22 cellular contexts compared by ENCODE assay signal in genomic region chr18:13495980-13496379, GRCh38.
"Had no signal": no experiment of that assay in that cellular context is flagged by ENCODE, and none has a peak within 500 bp of the region (broad histone marks: within the 10 kb centered on the region; RNA-seq: fewer than 3 reads in every experiment).

No MANE protein-coding gene starts in this region.

- DNase-seq: activated B cell treated with CpG ODN at 0.5 μM for 24 hours; activated CD4-positive, alpha-beta memory T cell treated with anti-CD3 and anti-CD28 coated beads for 36 hours; activated CD4-positive, alpha-beta T cell treated with anti-CD3 and anti-CD28 coated beads for 48 hours; amygdala; effector memory CD4-positive, alpha-beta T cell; esophagus squamous epithelium; gastrocnemius medialis; hypothalamus; left ventricle myocardium inferior; occipital lobe; right lobe of liver; SJCRH30; stimulated activated CD4-positive, alpha-beta T cell treated with anti-CD3 and anti-CD28 coated beads, Interleukin-2, amount 100 ng/mL, for 24 hours; stomach; T-helper 1 cell; T-helper 9 cell had no signal

- H3K27me3 Mint-ChIP-seq: activated B cell treated with CpG ODN at 0.5 μM for 24 hours; activated CD4-positive, alpha-beta memory T cell treated with anti-CD3 and anti-CD28 coated beads for 36 hours; dendritic cell treated with granulocyte-macrophage colony-stimulating factor and Interleukin-4, amounts not matched to agents 40 ng/mL and 50 ng/mL, for 4 days; natural killer cell treated with Interleukin-12 subunit alpha and Interleukin-12 subunit beta and Interleukin-15 and Interleukin-18, amount 100 ng/mL, for 72 hours; stimulated activated memory B cell treated with anti-CD40 and anti-IgM and Interleukin-4, amounts not matched to agents 10 μg/mL and 1 μg/mL and 100 μg/mL, for 72 hours had no signal

- H3K4me1 ChIP-seq: SJCRH30 had no signal

- H3K27ac ChIP-seq: esophagus squamous epithelium, left ventricle myocardium inferior, right lobe of liver, SJCRH30, skin epidermis, stomach, suprapubic skin had no signal

- H3K4me3 Mint-ChIP-seq: activated B cell treated with CpG ODN at 0.5 μM for 24 hours; activated CD4-positive, alpha-beta memory T cell treated with anti-CD3 and anti-CD28 coated beads for 36 hours; dendritic cell treated with granulocyte-macrophage colony-stimulating factor and Interleukin-4, amounts not matched to agents 40 ng/mL and 50 ng/mL, for 4 days; natural killer cell treated with Interleukin-12 subunit alpha and Interleukin-12 subunit beta and Interleukin-15 and Interleukin-18, amount 100 ng/mL, for 72 hours; stimulated activated memory B cell treated with anti-CD40 and anti-IgM and Interleukin-4, amounts not matched to agents 10 μg/mL and 1 μg/mL and 100 μg/mL, for 72 hours; type B pancreatic cell had no signal

- H3K36me3 ChIP-seq: right lobe of liver, SJCRH30 had no signal

- H3K9me3 ChIP-seq: gastrocnemius medialis, left ventricle myocardium inferior, right lobe of liver, SJCRH30, suprapubic skin had no signal

- H3K27me3 ChIP-seq: gastrocnemius medialis, right lobe of liver, SJCRH30, stomach, suprapubic skin had no signal

- H3K4me3 ChIP-seq: esophagus squamous epithelium, gastrocnemius medialis, left ventricle myocardium inferior, right lobe of liver, SJCRH30, skin epidermis, stomach, suprapubic skin had no signal

- ATAC-seq: gastrocnemius medialis; natural killer cell treated with Interleukin-12 subunit alpha and Interleukin-12 subunit beta and Interleukin-15 and Interleukin-18, amount 100 ng/mL, for 72 hours; right lobe of liver had no signal

- H3K27ac Mint-ChIP-seq: activated B cell treated with CpG ODN at 0.5 μM for 24 hours; activated CD4-positive, alpha-beta memory T cell treated with anti-CD3 and anti-CD28 coated beads for 36 hours; dendritic cell treated with granulocyte-macrophage colony-stimulating factor and Interleukin-4, amounts not matched to agents 40 ng/mL and 50 ng/mL, for 4 days; natural killer cell treated with Interleukin-12 subunit alpha and Interleukin-12 subunit beta and Interleukin-15 and Interleukin-18, amount 100 ng/mL, for 72 hours; stimulated activated memory B cell treated with anti-CD40 and anti-IgM and Interleukin-4, amounts not matched to agents 10 μg/mL and 1 μg/mL and 100 μg/mL, for 72 hours; type B pancreatic cell had no signal
